In genomic region chr20:50153500-50154377, GRCh38 we compare ENCODE assay signal across 8 cellular contexts. TPM values are rescaled to one million over a fixed set of nuclear protein-coding genes. Genes with fewer than 3 reads are reported as not detected.
DNase-seq lines count a peak whose midpoint lies in the region; ATAC-seq, FAIRE-seq and TF ChIP-seq lines count a peak whose summit lies in the region.

Gene PEDS1, minus strand, starts transcription at chr20:50153723. Its CDS starts 86 bp downstream, at chr20:50153637.

- peaks cover 1 to 2% of the 10 kb centered on the region in 2 donors for H3K36me3 Mint-ChIP-seq in activated T-cell treated with anti-CD3 and anti-CD28 coated beads, Interleukin-2, amount 50 U/mL, for 72 hours (ENCODE audit: insufficient read depth in 2 of 2)
- no peaks in the 10 kb centered on the region for H3K36me3 Mint-ChIP-seq in naive B cell
- H3K36me3 Mint-ChIP-seq in stimulated activated memory B cell treated with anti-CD40 and anti-IgM and Interleukin-4, amounts not matched to agents 10 μg/mL and 1 μg/mL and 100 μg/mL, for 72 hours: peaks cover 4% of the 10 kb centered on the region

- peak in 1 of 6 experiments; percentile 7 for TF ChIP-seq CTCF in esophagus squamous epithelium (IDR thresholded peaks at IDR 0.05)

- H3K4me1 Mint-ChIP-seq in activated T-cell treated with anti-CD3 and anti-CD28 coated beads, Interleukin-2, amount 50 U/mL, for 72 hours (ENCODE audit: low read depth): peaks cover 45% of the 10 kb centered on the region
- H3K4me1 Mint-ChIP-seq in naive B cell: peaks cover 34 to 52% (median 40%) of the 10 kb centered on the region in 3 donors
- peaks cover 51% of the 10 kb centered on the region for H3K4me1 Mint-ChIP-seq in stimulated activated memory B cell treated with anti-CD40 and anti-IgM and Interleukin-4, amounts not matched to agents 10 μg/mL and 1 μg/mL and 100 μg/mL, for 72 hours

- no peaks in the 10 kb centered on the region for H3K27me3 ChIP-seq in esophagus squamous epithelium

- no peaks in the 10 kb centered on the region for H3K27me3 Mint-ChIP-seq in activated T-cell treated with anti-CD3 and anti-CD28 coated beads, Interleukin-2, amount 50 U/mL, for 72 hours (ENCODE audit: low read depth)
- H3K27me3 Mint-ChIP-seq in naive B cell: no peaks in the 10 kb centered on the region
- H3K27me3 Mint-ChIP-seq in stimulated activated memory B cell treated with anti-CD40 and anti-IgM and Interleukin-4, amounts not matched to agents 10 μg/mL and 1 μg/mL and 100 μg/mL, for 72 hours: no peaks in the 10 kb centered on the region

- peaks cover 41 to 65% (median 46%) of the 10 kb centered on the region in 3 donors for H3K4me1 ChIP-seq in esophagus squamous epithelium

- FAIRE-seq in RCC 7860 (lab: Jason Lieb, UNC): no peak

- H3K27ac ChIP-seq in esophagus squamous epithelium: peak within 1 kb of the TSS; percentile 96 to 99 (median 98)

- peaks cover 0 to 7% (median 0%) of the 10 kb centered on the region in 3 donors for H3K36me3 ChIP-seq in esophagus squamous epithelium

- TF ChIP-seq POLR2A in esophagus squamous epithelium (IDR thresholded peaks at IDR 0.05): peak in 3 of 4 donors; percentile 56 to 93 (median 88)

- no peak for TF ChIP-seq EP300 in Ishikawa (IDR thresholded peaks at IDR 0.05; ENCODE audit: borderline replicate concordance)

- 16% methylated on average over 5 of the region's 99 CpGs; no CpG with 5 or more reads in 1 of the 2 donors for WGBS in esophagus squamous epithelium, 2 donors

- peak within 1 kb of the TSS; percentile 77 for H3K27ac Mint-ChIP-seq in activated T-cell treated with anti-CD3 and anti-CD28 coated beads, Interleukin-2, amount 50 U/mL, for 72 hours
- peak within 1 kb of the TSS; percentile 39 to 99 (median 94) for H3K27ac Mint-ChIP-seq in naive B cell
- peak within 1 kb of the TSS; percentile 69 for H3K27ac Mint-ChIP-seq in stimulated activated memory B cell treated with anti-CD40 and anti-IgM and Interleukin-4, amounts not matched to agents 10 μg/mL and 1 μg/mL and 100 μg/mL, for 72 hours

- peak; percentile 86 for DNase-seq in DMS114 treated with DMSO at 0.1 percent for 48 hours (lab: John Stamatoyannopoulos, UW; ENCODE audit: unreplicated experiment)
- DNase-seq in RCC 7860 (ENCODE audit: low spot score): peak; percentile 74
- peak; percentile 88 to 90 for DNase-seq in activated T-cell treated with anti-CD3 and anti-CD28 coated beads, Interleukin-2, amount 50 U/mL, for 72 hours
- peak; percentile 54 for DNase-seq in esophagus squamous epithelium (lab: John Stamatoyannopoulos, UW)
- peak; percentile 84 for DNase-seq in naive B cell

- TF ChIP-seq RAD21 in Ishikawa (IDR thresholded peaks at IDR 0.05; ENCODE audit: low read depth): no peak

- peak; percentile 88 for ATAC-seq in GM21529 (IDR thresholded peaks at IDR 0.05; ENCODE audit: unreplicated experiment)
- peak; percentile 98 to 99 for ATAC-seq in activated T-cell treated with anti-CD3 and anti-CD28 coated beads, Interleukin-2, amount 50 U/mL, for 72 hours (replicated peaks in 1 of 2)
- ATAC-seq in naive B cell (ENCODE audit: low read depth in 2 of 2): peak; percentile 98
- ATAC-seq in stimulated activated memory B cell treated with anti-CD40 and anti-IgM and Interleukin-4, amounts not matched to agents 10 μg/mL and 1 μg/mL and 100 μg/mL, for 72 hours: peak; percentile 98

- intact Hi-C loops in esophagus squamous epithelium (cut with DNase I): no loop called here

- no peaks in the 10 kb centered on the region for H3K9me3 Mint-ChIP-seq in activated T-cell treated with anti-CD3 and anti-CD28 coated beads, Interleukin-2, amount 50 U/mL, for 72 hours
- no peaks in the 10 kb centered on the region for H3K9me3 Mint-ChIP-seq in naive B cell
- H3K9me3 Mint-ChIP-seq in stimulated activated memory B cell treated with anti-CD40 and anti-IgM and Interleukin-4, amounts not matched to agents 10 μg/mL and 1 μg/mL and 100 μg/mL, for 72 hours: no peaks in the 10 kb centered on the region

- no peaks in the 10 kb centered on the region for H3K9me3 ChIP-seq in esophagus squamous epithelium

- H3K4me3 ChIP-seq in esophagus squamous epithelium: peak within 1 kb of the TSS; percentile 80 to 97 (median 90)

- peak within 1 kb of the TSS; percentile 86 to 94 for H3K4me3 Mint-ChIP-seq in activated T-cell treated with anti-CD3 and anti-CD28 coated beads, Interleukin-2, amount 50 U/mL, for 72 hours
- H3K4me3 Mint-ChIP-seq in naive B cell: peak within 1 kb of the TSS; percentile 74 to 95 (median 90)
- peak within 1 kb of the TSS; percentile 86 for H3K4me3 Mint-ChIP-seq in stimulated activated memory B cell treated with anti-CD40 and anti-IgM and Interleukin-4, amounts not matched to agents 10 μg/mL and 1 μg/mL and 100 μg/mL, for 72 hours

TF ChIP-seq in Ishikawa, 13 proteins besides CTCF, POLR2A, EP300 and RAD21:
- TF ChIP-seq MAX (IDR thresholded peaks at IDR 0.05): peak; percentile 94
- TF ChIP-seq TAF1 (IDR thresholded peaks at IDR 0.05; ENCODE audit: low read depth): peak; percentile 52
- no peak for TF ChIP-seq EGR1 (IDR thresholded peaks at IDR 0.05)
- no peak for TF ChIP-seq ZBTB7A (IDR thresholded peaks at IDR 0.05; ENCODE audit: low read depth)
- TF ChIP-seq TCF12 (IDR thresholded peaks at IDR 0.05; ENCODE audit: low read depth): peak; percentile 60; the same call in 1 of the 2 replicates

RNA-seq across cellular contexts. Expression of gene PEDS1, which starts in this region (rescaled TPM):
- 10 to 100 TPM; 14.4 to 17.9 TPM for total RNA-seq in activated T-cell treated with anti-CD3 and anti-CD28 coated beads, Interleukin-2, amount 50 U/mL, for 72 hours
- 10 to 100 TPM; 32.8 to 54.0 (median 46.7) TPM for total RNA-seq in esophagus squamous epithelium
- polyA plus RNA-seq in naive B cell (ENCODE audit: low read depth in 6 of 6): 10 to 100 TPM; 14.1 to 22.6 (median 16.9) TPM

Comparison
In these comparisons a context has a peak if more than half of its experiments do, and no peak if none do; other contexts are left out.
1. Peak in every context shown above with its lines: DNase-seq, ATAC-seq, H3K4me3 ChIP-seq and H3K27ac ChIP-seq.